18 cellular contexts compared by ENCODE assay signal in the genomic region with DNA sequence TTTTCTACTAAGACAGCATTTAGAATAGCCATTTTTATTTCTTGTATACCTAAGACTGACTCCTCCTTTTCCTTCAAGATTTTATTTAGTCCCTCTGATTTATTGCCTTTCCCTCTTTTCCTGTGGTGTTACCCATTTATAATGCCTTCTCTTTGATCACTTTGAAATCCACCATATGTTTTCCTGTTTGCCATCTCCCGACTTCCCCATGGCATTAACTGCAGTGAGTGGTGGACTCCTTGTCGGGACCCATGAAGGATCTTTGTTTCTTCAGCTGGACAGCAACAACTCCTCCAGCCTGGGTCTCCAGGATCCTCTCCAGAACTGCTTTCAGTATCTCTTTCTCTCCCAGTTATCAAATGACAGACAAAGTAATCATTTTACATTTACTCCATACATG.
DNase-seq lines count a peak whose midpoint lies in the region; ATAC-seq and TF ChIP-seq lines count a peak whose summit lies in the region.
"Had no signal": no experiment of that assay in that cellular context is flagged by ENCODE, and none has a peak within 500 bp of the region (broad histone marks: within the 10 kb centered on the region; RNA-seq: fewer than 3 reads in every experiment).

No MANE protein-coding gene starts in this region.

- peaks cover 40% of the 10 kb centered on the region for H3K4me1 ChIP-seq in GM23338 (ENCODE audit: insufficient read depth)
- H3K4me1 ChIP-seq in HUES6 (ENCODE audit: control insufficient read depth, insufficient read depth, low read length): peaks cover 37% of the 10 kb centered on the region
- H3K4me1 ChIP-seq in neural progenitor cell: peaks cover 65% of the 10 kb centered on the region
- no peaks in the 10 kb centered on the region for H3K4me1 ChIP-seq in upper lobe of left lung
- H3K4me1 ChIP-seq: BLaER1, SJSA1 had no signal

- H3K4me3 Mint-ChIP-seq in GM23338: no peak overlapping the region
- H3K4me3 Mint-ChIP-seq in endothelial cell (ENCODE audit: unreplicated experiment): no peak overlapping the region
- no peak overlapping the region for H3K4me3 Mint-ChIP-seq in neural progenitor cell
- H3K4me3 Mint-ChIP-seq: CD8-positive, alpha-beta T cell had no signal

- H3K9me2 ChIP-seq in GM23338 (ENCODE audit: insufficient read depth): no peaks in the 10 kb centered on the region

- H3K36me3 Mint-ChIP-seq in GM23338 (ENCODE audit: low read depth) (no peaks in the 10 kb centered on the region), endothelial cell (ENCODE audit: low read depth, unreplicated experiment) (no peaks in the 10 kb centered on the region), neural progenitor cell (peaks cover 8% of the 10 kb centered on the region)
- H3K36me3 Mint-ChIP-seq: CD8-positive, alpha-beta T cell had no signal

- no peak for TF ChIP-seq CTCF in GM23338 (conservative IDR thresholded peaks at IDR 0.05; ENCODE audit: low read depth in 2 of 2)
- TF ChIP-seq CTCF in endothelial cell (IDR thresholded peaks at IDR 0.05; ENCODE audit: unreplicated experiment): no peak
- TF ChIP-seq CTCF in neural progenitor cell (IDR thresholded peaks at IDR 0.05): no peak
- TF ChIP-seq CTCF in upper lobe of left lung (IDR thresholded peaks at IDR 0.05): no peak

- TF ChIP-seq POLR2A in upper lobe of left lung (IDR thresholded peaks at IDR 0.05): no peak

- no peak for TF ChIP-seq EP300 in upper lobe of left lung (IDR thresholded peaks at IDR 0.05)

- H3K4me1 Mint-ChIP-seq in GM23338 (peaks cover 47% of the 10 kb centered on the region), endothelial cell (ENCODE audit: unreplicated experiment) (peaks cover 33% of the 10 kb centered on the region), neural progenitor cell (peaks cover 52% of the 10 kb centered on the region)

- no peaks in the 10 kb centered on the region for H4K20me1 ChIP-seq in GM23338 (replicated peaks; ENCODE audit: insufficient read depth)
- H4K20me1 ChIP-seq in neural progenitor cell (ENCODE audit: low read depth): no peaks in the 10 kb centered on the region
- H4K20me1 ChIP-seq: BLaER1 had no signal

- H2AFZ ChIP-seq in GM23338 (no peak overlapping the region), neural progenitor cell (replicated peaks) (no peak overlapping the region)

- H3K27ac ChIP-seq in GM23338 (ENCODE audit: low read depth) (no peak overlapping the region), HUES6 (ENCODE audit: low read depth, low read length) (peak overlapping the region; percentile 54; the same call in 1 of the 2 replicates), neural progenitor cell (peak overlapping the region; percentile 70), upper lobe of left lung (no peak overlapping the region)
- H3K27ac ChIP-seq: BLaER1, SJSA1 had no signal

- H3K27ac Mint-ChIP-seq in GM23338: 0 out of 2 replicates have a peak overlapping the region, but pooled peaks have one; percentile 13
- H3K27ac Mint-ChIP-seq in endothelial cell (ENCODE audit: unreplicated experiment): peak overlapping the region; percentile 14
- H3K27ac Mint-ChIP-seq in neural progenitor cell: peak overlapping the region; percentile 32
- H3K27ac Mint-ChIP-seq: CD8-positive, alpha-beta T cell had no signal

- H3K4me2 ChIP-seq in GM23338: no peak overlapping the region
- H3K4me2 ChIP-seq in neural progenitor cell: peak overlapping the region; percentile 25
- H3K4me2 ChIP-seq: BLaER1 had no signal

- H3K27me3 Mint-ChIP-seq in GM23338 (ENCODE audit: insufficient read depth, low read depth, poor library complexity): peaks cover 2% of the 10 kb centered on the region
- peaks cover 3% of the 10 kb centered on the region for H3K27me3 Mint-ChIP-seq in endothelial cell (ENCODE audit: unreplicated experiment)
- H3K27me3 Mint-ChIP-seq in neural progenitor cell (ENCODE audit: insufficient read depth, low read depth): no peaks in the 10 kb centered on the region

- H3K27me3 ChIP-seq in GM23338 (ENCODE audit: insufficient read depth) (no peaks in the 10 kb centered on the region), HUES6 (ENCODE audit: control insufficient read depth, insufficient read depth, low read length) (no peaks in the 10 kb centered on the region), neural progenitor cell (no peaks in the 10 kb centered on the region), upper lobe of left lung (no peaks in the 10 kb centered on the region)
- H3K27me3 ChIP-seq: BLaER1, SJSA1 had no signal

- no peaks in the 10 kb centered on the region for H3K9me3 Mint-ChIP-seq in GM23338
- no peaks in the 10 kb centered on the region for H3K9me3 Mint-ChIP-seq in endothelial cell (ENCODE audit: unreplicated experiment)
- H3K9me3 Mint-ChIP-seq in neural progenitor cell: peaks cover 2% of the 10 kb centered on the region
- H3K9me3 Mint-ChIP-seq: CD8-positive, alpha-beta T cell had no signal

- no peak overlapping the region for H3K9ac ChIP-seq in HUES6 (ENCODE audit: low read length)
- no peak overlapping the region for H3K9ac ChIP-seq in neural progenitor cell
- H3K9ac ChIP-seq: BLaER1 had no signal

- H3K79me2 ChIP-seq in GM23338 (replicated peaks; ENCODE audit: insufficient read depth) (no peaks in the 10 kb centered on the region), neural progenitor cell (ENCODE audit: low read depth) (no peaks in the 10 kb centered on the region)

- no peaks in the 10 kb centered on the region for H3F3A ChIP-seq in GM23338 (replicated peaks; ENCODE audit: low read depth)
- peaks cover 57% of the 10 kb centered on the region for H3F3A ChIP-seq in neural progenitor cell (ENCODE audit: low read depth)

- WGBS in upper lobe of left lung, 2 donors: 43 to 51% methylated on average over 2 of the region's 2 CpGs

- H3K36me3 ChIP-seq in GM23338 (ENCODE audit: insufficient read depth) (no peaks in the 10 kb centered on the region), HUES6 (ENCODE audit: control insufficient read depth, insufficient read depth, low read length) (no peaks in the 10 kb centered on the region), neural progenitor cell (no peaks in the 10 kb centered on the region), upper lobe of left lung (no peaks in the 10 kb centered on the region)
- H3K36me3 ChIP-seq: BLaER1, SJSA1 had no signal

- H3K9me3 ChIP-seq in HUES6 (ENCODE audit: control insufficient read depth, insufficient read depth, low read depth, low read length) (no peaks in the 10 kb centered on the region), neural progenitor cell (ENCODE audit: low read depth) (no peaks in the 10 kb centered on the region), upper lobe of left lung (no peaks in the 10 kb centered on the region)
- H3K9me3 ChIP-seq: BLaER1, SJSA1 had no signal

- DNase-seq in GM23338 (ENCODE audit: low spot score) (no peak), endothelial cell (ENCODE audit: low spot score) (no peak), neural progenitor cell (ENCODE audit: low spot score) (no peak), upper lobe of left lung (no peak), KG1 (lab: John Stamatoyannopoulos, UW) (no peak), NCI-H2029 treated with DMSO at 0.1 percent for 48 hours (lab: John Stamatoyannopoulos, UW) (no peak)
- DNase-seq: CD8-positive, alpha-beta T cell; GOT3; NCI-H1930; NCI-H2171; NCI-H526; T-helper 1 cell had no signal

- ATAC-seq in GM23338 (no peak), upper lobe of left lung (ENCODE audit: low FRiP score in 2 of 2) (no peak)
- ATAC-seq: CD8-positive, alpha-beta T cell; HepG2; K562; Right ventricle myocardium inferior had no signal

- H3K4me3 ChIP-seq in GM23338: no peak overlapping the region
- H3K4me3 ChIP-seq in HUES6 (ENCODE audit: low read depth, low read length): no peak overlapping the region
- H3K4me3 ChIP-seq in neural progenitor cell: no peak overlapping the region
- H3K4me3 ChIP-seq in upper lobe of left lung: no peak overlapping the region
- H3K4me3 ChIP-seq: BLaER1, K562, SJSA1 had no signal

TF ChIP-seq in GM23338, 12 proteins besides CTCF, POLR2A, EP300 and RAD21 (continues in another document):
- TF ChIP-seq EZH2phosphoT487 (IDR thresholded peaks at IDR 0.05; ENCODE audit: unreplicated experiment): no peak
- no peak for TF ChIP-seq EZH2 (IDR thresholded peaks at IDR 0.05; ENCODE audit: low read depth, unreplicated experiment)

Comparison
In these comparisons a context has a peak if more than half of its experiments do, and no peak if none do; other contexts are left out.
1. H3K27ac ChIP-seq: peak in HUES6 (single experiment) and neural progenitor cell (single experiment); none in GM23338 (single experiment) and upper lobe of left lung (0 of 4).
2. Peak in every context shown above with its lines, with median percentiles within 50 percentile points of each other: H3K27ac Mint-ChIP-seq.